In the genomic region with DNA sequence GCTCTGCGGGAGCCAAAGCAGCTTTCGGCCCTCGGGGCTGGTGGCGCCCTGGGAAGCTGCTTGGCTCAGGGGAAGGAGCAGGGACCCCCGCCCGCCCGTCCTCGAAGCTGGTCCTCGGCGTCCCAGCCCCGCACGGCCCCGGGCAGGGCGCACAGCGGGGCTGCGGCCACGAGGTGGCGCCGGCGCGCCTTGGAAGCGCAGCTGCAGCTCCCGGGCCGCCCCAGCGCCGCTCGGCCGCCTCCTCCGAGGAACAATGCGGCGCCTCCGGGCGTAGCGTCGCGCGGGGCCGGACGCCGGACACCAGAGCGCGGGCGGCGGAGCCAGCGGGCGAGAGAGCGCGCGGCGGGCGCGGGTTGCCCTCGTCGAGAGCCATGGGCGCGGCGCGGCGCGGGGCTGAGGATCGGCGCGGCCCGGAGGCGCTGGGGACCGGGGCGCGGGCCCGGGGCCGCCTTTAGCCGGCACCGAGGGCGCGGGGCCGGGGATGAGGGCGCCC, we compare ENCODE assay signal across 1 cellular context.
TF ChIP-seq lines count a peak whose summit lies in the region.

A gene with protein sequence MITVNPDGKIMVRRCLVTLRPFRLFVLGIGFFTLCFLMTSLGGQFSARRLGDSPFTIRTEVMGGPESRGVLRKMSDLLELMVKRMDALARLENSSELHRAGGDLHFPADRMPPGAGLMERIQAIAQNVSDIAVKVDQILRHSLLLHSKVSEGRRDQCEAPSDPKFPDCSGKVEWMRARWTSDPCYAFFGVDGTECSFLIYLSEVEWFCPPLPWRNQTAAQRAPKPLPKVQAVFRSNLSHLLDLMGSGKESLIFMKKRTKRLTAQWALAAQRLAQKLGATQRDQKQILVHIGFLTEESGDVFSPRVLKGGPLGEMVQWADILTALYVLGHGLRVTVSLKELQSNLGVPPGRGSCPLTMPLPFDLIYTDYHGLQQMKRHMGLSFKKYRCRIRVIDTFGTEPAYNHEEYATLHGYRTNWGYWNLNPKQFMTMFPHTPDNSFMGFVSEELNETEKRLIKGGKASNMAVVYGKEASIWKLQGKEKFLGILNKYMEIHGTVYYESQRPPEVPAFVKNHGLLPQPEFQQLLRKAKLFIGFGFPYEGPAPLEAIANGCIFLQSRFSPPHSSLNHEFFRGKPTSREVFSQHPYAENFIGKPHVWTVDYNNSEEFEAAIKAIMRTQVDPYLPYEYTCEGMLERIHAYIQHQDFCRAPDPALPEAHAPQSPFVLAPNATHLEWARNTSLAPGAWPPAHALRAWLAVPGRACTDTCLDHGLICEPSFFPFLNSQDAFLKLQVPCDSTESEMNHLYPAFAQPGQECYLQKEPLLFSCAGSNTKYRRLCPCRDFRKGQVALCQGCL (plus strand): TSS at position 229 of the 493 bp plus-strand sequence. CDS start 626 bp downstream, outside the sequence.

TF ChIP-seq in K562, 482 proteins besides CTCF, POLR2A, EP300 and RAD21 (continued from another document):
- TF ChIP-seq, protein P1, sequence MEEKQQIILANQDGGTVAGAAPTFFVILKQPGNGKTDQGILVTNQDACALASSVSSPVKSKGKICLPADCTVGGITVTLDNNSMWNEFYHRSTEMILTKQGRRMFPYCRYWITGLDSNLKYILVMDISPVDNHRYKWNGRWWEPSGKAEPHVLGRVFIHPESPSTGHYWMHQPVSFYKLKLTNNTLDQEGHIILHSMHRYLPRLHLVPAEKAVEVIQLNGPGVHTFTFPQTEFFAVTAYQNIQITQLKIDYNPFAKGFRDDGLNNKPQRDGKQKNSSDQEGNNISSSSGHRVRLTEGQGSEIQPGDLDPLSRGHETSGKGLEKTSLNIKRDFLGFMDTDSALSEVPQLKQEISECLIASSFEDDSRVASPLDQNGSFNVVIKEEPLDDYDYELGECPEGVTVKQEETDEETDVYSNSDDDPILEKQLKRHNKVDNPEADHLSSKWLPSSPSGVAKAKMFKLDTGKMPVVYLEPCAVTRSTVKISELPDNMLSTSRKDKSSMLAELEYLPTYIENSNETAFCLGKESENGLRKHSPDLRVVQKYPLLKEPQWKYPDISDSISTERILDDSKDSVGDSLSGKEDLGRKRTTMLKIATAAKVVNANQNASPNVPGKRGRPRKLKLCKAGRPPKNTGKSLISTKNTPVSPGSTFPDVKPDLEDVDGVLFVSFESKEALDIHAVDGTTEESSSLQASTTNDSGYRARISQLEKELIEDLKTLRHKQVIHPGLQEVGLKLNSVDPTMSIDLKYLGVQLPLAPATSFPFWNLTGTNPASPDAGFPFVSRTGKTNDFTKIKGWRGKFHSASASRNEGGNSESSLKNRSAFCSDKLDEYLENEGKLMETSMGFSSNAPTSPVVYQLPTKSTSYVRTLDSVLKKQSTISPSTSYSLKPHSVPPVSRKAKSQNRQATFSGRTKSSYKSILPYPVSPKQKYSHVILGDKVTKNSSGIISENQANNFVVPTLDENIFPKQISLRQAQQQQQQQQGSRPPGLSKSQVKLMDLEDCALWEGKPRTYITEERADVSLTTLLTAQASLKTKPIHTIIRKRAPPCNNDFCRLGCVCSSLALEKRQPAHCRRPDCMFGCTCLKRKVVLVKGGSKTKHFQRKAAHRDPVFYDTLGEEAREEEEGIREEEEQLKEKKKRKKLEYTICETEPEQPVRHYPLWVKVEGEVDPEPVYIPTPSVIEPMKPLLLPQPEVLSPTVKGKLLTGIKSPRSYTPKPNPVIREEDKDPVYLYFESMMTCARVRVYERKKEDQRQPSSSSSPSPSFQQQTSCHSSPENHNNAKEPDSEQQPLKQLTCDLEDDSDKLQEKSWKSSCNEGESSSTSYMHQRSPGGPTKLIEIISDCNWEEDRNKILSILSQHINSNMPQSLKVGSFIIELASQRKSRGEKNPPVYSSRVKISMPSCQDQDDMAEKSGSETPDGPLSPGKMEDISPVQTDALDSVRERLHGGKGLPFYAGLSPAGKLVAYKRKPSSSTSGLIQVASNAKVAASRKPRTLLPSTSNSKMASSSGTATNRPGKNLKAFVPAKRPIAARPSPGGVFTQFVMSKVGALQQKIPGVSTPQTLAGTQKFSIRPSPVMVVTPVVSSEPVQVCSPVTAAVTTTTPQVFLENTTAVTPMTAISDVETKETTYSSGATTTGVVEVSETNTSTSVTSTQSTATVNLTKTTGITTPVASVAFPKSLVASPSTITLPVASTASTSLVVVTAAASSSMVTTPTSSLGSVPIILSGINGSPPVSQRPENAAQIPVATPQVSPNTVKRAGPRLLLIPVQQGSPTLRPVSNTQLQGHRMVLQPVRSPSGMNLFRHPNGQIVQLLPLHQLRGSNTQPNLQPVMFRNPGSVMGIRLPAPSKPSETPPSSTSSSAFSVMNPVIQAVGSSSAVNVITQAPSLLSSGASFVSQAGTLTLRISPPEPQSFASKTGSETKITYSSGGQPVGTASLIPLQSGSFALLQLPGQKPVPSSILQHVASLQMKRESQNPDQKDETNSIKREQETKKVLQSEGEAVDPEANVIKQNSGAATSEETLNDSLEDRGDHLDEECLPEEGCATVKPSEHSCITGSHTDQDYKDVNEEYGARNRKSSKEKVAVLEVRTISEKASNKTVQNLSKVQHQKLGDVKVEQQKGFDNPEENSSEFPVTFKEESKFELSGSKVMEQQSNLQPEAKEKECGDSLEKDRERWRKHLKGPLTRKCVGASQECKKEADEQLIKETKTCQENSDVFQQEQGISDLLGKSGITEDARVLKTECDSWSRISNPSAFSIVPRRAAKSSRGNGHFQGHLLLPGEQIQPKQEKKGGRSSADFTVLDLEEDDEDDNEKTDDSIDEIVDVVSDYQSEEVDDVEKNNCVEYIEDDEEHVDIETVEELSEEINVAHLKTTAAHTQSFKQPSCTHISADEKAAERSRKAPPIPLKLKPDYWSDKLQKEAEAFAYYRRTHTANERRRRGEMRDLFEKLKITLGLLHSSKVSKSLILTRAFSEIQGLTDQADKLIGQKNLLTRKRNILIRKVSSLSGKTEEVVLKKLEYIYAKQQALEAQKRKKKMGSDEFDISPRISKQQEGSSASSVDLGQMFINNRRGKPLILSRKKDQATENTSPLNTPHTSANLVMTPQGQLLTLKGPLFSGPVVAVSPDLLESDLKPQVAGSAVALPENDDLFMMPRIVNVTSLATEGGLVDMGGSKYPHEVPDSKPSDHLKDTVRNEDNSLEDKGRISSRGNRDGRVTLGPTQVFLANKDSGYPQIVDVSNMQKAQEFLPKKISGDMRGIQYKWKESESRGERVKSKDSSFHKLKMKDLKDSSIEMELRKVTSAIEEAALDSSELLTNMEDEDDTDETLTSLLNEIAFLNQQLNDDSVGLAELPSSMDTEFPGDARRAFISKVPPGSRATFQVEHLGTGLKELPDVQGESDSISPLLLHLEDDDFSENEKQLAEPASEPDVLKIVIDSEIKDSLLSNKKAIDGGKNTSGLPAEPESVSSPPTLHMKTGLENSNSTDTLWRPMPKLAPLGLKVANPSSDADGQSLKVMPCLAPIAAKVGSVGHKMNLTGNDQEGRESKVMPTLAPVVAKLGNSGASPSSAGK (IDR thresholded peaks at IDR 0.05) = no peak
- no peak for TF ChIP-seq ILF3 (IDR thresholded peaks at IDR 0.05; ENCODE audit: borderline replicate concordance)
- TF ChIP-seq, protein P2, sequence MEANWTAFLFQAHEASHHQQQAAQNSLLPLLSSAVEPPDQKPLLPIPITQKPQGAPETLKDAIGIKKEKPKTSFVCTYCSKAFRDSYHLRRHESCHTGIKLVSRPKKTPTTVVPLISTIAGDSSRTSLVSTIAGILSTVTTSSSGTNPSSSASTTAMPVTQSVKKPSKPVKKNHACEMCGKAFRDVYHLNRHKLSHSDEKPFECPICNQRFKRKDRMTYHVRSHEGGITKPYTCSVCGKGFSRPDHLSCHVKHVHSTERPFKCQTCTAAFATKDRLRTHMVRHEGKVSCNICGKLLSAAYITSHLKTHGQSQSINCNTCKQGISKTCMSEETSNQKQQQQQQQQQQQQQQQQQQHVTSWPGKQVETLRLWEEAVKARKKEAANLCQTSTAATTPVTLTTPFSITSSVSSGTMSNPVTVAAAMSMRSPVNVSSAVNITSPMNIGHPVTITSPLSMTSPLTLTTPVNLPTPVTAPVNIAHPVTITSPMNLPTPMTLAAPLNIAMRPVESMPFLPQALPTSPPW (CRISPR knock-in tag; IDR thresholded peaks at IDR 0.05) = 0 out of 2 replicates have a peak, but pooled peaks have one; percentile 4
